Comparison of ENCODE assay signal across 8 cellular contexts in the genomic region with DNA sequence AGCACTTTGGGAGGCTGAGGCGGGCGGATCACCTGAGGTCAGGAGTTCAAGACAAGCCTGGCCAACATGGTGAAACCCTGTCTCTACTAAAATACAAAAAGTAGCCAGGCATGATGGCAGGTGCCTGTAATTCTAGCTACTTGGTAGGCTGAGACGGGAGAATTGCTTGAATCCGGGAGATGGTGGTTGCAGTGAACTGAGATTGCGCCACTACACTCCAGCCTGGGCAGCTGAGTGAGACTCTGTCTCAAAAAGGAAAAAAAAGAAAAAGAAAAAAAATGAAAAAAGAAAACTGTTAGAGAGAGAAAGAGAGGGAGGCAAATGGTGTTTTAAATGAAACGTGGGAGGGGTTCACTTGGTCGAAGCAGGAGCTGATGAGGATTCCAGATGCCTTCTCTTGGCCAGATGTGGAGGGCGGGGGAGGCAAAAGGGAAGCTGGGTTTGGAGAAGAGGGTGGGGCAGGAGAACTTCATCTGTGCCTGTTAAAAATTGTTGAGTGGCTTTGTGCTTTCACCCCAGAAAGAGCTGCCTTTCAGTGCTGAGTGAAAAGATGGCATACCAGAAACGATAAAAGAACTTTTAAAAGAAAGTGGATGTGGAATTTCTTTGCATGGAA. TPM values are rescaled to one million over a fixed set of nuclear protein-coding genes. Genes with fewer than 3 reads are reported as not detected.
A peak's percentile ranks its signal among the peaks of the same experiment; 100 is the strongest.
DNase-seq lines count a peak whose midpoint lies in the region; ATAC-seq and TF ChIP-seq lines count a peak whose summit lies in the region.

No MANE protein-coding gene starts in this region.

- peak overlapping the region in 8 of 10 experiments; percentile 39 to 74 (median 62); a peak in 14 of 20 replicates for H3K4me3 ChIP-seq in BLaER1 treated with 17β-estradiol and CSF1 and Interleukin-3, amounts not matched to agents 10 nM and 100 nM
- peak overlapping the region in 1 of 2 experiments; percentile 45; a peak in 1 of 4 replicates for H3K4me3 ChIP-seq in Panc1 (ENCODE audit: low read depth in 2 of 2, low read length in 2 of 2)
- H3K4me3 ChIP-seq in epithelial cell of esophagus (ENCODE audit: low read length) = peak overlapping the region; percentile 76
- peak overlapping the region; percentile 52 for H3K4me3 ChIP-seq in ovary

- ATAC-seq in Panc1 (no peak), HG03196 (IDR thresholded peaks at IDR 0.05; ENCODE audit: unreplicated experiment) (no peak), HG02623 (IDR thresholded peaks at IDR 0.05; ENCODE audit: unreplicated experiment) (no peak)

- POLR2A ChIA-PET in Panc1 (lab: Charles Lee) = no interaction called here

- peak overlapping the region in 5 of 11 experiments; percentile 51 to 90 (median 84); a peak in 11 of 22 replicates for H3K9ac ChIP-seq in BLaER1 treated with 17β-estradiol and CSF1 and Interleukin-3, amounts not matched to agents 10 nM and 100 nM

- intact Hi-C loops in Panc1 (cut with micrococcal nuclease; ENCODE audit: unreplicated experiment) = no loop called here
- intact Hi-C loops in ovary (cut with DNase I) = loop anchor here in 1 of 4 donors (10.0 kb wide), 1 partner anchor 93 kb away; the partner anchor contains the start of gene GSG1

- H3K27me3 ChIP-seq in BLaER1 treated with 17β-estradiol and CSF1 and Interleukin-3, amounts not matched to agents 10 nM and 100 nM = peaks cover 0 to 10% (median 0%) of the 10 kb centered on the region in 11 experiments; a peak in 4 of 22 replicates
- H3K27me3 ChIP-seq in Panc1 (ENCODE audit: control insufficient read depth, insufficient read depth, low read length) = no peaks in the 10 kb centered on the region
- H3K27me3 ChIP-seq in ovary = no peaks in the 10 kb centered on the region

- in situ Hi-C loops in Panc1 (cut with HindIII; ENCODE audit: low pct_unique_long_range_greater_than_20kb, low sequenced_read_pairs) = no loop called here

- no TSS peak for BruUV-seq in Panc1 (replicated peaks; lab: Mats Ljungman, UMichigan)

- TF ChIP-seq POLR2A in ovary (IDR thresholded peaks at IDR 0.05) = no peak

- H3K4me2 ChIP-seq in BLaER1 treated with 17β-estradiol and CSF1 and Interleukin-3, amounts not matched to agents 10 nM and 100 nM = peak overlapping the region; percentile 88 to 99 (median 94)

- no peak for TF ChIP-seq EP300 in ovary (IDR thresholded peaks at IDR 0.05)

- H3K27ac ChIP-seq in BLaER1 treated with 17β-estradiol and CSF1 and Interleukin-3, amounts not matched to agents 10 nM and 100 nM = peak overlapping the region in 6 of 11 experiments; percentile 31 to 92 (median 78); a peak in 10 of 22 replicates
- H3K27ac ChIP-seq in Panc1 (ENCODE audit: low read length) (peak overlapping the region; percentile 79; the same call in 1 of the 2 replicates), ovary (peak overlapping the region in 1 of 2 donors; percentile 82)

- DNase-seq in Panc1 (ENCODE audit: low read depth, low spot score) (no peak), epithelial cell of esophagus (ENCODE audit: low read depth) (no peak), ovary (peak in 4 of 5 donors; percentile 27 to 56 (median 39)), DMS 273 (lab: John Stamatoyannopoulos, UW; ENCODE audit: unreplicated experiment) (no peak)
- DNase-seq in stimulated activated CD4-positive, alpha-beta T cell treated with anti-CD3 and anti-CD28 coated beads, Interleukin-4, amount 100 ng/mL, for 4 hours = no peak

- TF ChIP-seq CTCF in Panc1 (IDR thresholded peaks at IDR 0.05) = no peak
- TF ChIP-seq CTCF in epithelial cell of esophagus (IDR thresholded peaks at IDR 0.05; ENCODE audit: insufficient read depth, low read depth, low read length, missing control alignments) = no peak
- no peak for TF ChIP-seq CTCF in ovary (IDR thresholded peaks at IDR 0.05)

- peaks cover 0 to 16% (median 0%) of the 10 kb centered on the region in 11 experiments; a peak in 4 of 22 replicates for H3K36me3 ChIP-seq in BLaER1 treated with 17β-estradiol and CSF1 and Interleukin-3, amounts not matched to agents 10 nM and 100 nM
- H3K36me3 ChIP-seq in Panc1 (ENCODE audit: control insufficient read depth, insufficient read depth, low read length) = no peaks in the 10 kb centered on the region
- H3K36me3 ChIP-seq in ovary = no peaks in the 10 kb centered on the region

- CTCF ChIA-PET in Panc1 (lab: Charles Lee) = interaction anchor here (0.5 to 0.7 kb wide), 2 partner anchors 144 to 389 kb away, joined by 3 to 4 read pairs; no protein-coding TSS in a partner anchor

- H4K20me1 ChIP-seq in BLaER1 treated with 17β-estradiol and CSF1 and Interleukin-3, amounts not matched to agents 10 nM and 100 nM = peaks cover 0 to 28% (median 0%) of the 10 kb centered on the region in 11 experiments; a peak in 5 of 22 replicates

- H3K9me3 ChIP-seq in BLaER1 treated with 17β-estradiol and CSF1 and Interleukin-3, amounts not matched to agents 10 nM and 100 nM (replicated peaks in 1 of 11) = no peaks in the 10 kb centered on the region
- H3K9me3 ChIP-seq in Panc1 (ENCODE audit: control insufficient read depth, insufficient read depth, low read depth, low read length) (no peaks in the 10 kb centered on the region), ovary (no peaks in the 10 kb centered on the region)

- peaks cover 73 to 92% (median 87%) of the 10 kb centered on the region in 10 experiments for H3K4me1 ChIP-seq in BLaER1 treated with 17β-estradiol and CSF1 and Interleukin-3, amounts not matched to agents 10 nM and 100 nM
- H3K4me1 ChIP-seq in Panc1 (ENCODE audit: control insufficient read depth, insufficient read depth, low read length) (peaks cover 9% of the 10 kb centered on the region), ovary (ENCODE audit: insufficient read depth) (peaks cover 3% of the 10 kb centered on the region)

- WGBS in ovary, 3 donors = 9 to 16% (median 13%) methylated on average over 9 of the region's 9 CpGs

RNA-seq across cellular contexts. Expression of gene EMP1, which starts 1.1 kb away (rescaled TPM):
- total RNA-seq in Panc1 (2021; ENCODE audit: unreplicated experiment) (18.6 TPM), ovary (100 to 1,000 TPM in 1 of 7 donors, 10 to 100 TPM in 6; 30.5 to 113 (median 64.1) TPM)
- polyA plus RNA-seq in Panc1 (2012; ENCODE audit: insufficient read length) = 24.1 TPM
- polyA plus RNA-seq in ovary = 100 to 1,000 TPM in 1 of 2 donors, 10 to 100 TPM in 1; 21.3 to 116 TPM

Comparison
In these comparisons a context has a peak if more than half of its experiments do, and no peak if none do; other contexts are left out.
1. DNase-seq: peak in ovary (4 of 5); none in Panc1 (single experiment), epithelial cell of esophagus (single experiment), DMS 273 (single experiment) and stimulated activated CD4-positive, alpha-beta T cell treated with anti-CD3 and anti-CD28 coated beads, Interleukin-4, amount 100 ng/mL, for 4 hours (0 of 2).